Comparison of ENCODE assay signal across 14 cellular contexts in genomic region chr16:64952177-64952576, GRCh38.
A peak's percentile ranks its signal among the peaks of the same experiment; 100 is the strongest.
DNase-seq lines count a peak whose midpoint lies in the region; ATAC-seq and TF ChIP-seq lines count a peak whose summit lies in the region.
"Had no signal": no experiment of that assay in that cellular context is flagged by ENCODE, and none has a peak within 500 bp of the region (broad histone marks: within the 10 kb centered on the region; RNA-seq: fewer than 3 reads in every experiment).

No MANE protein-coding gene starts in this region.

- peak; percentile 73 for DNase-seq in BJ (ENCODE audit: low read depth)
- peak; percentile 58 for DNase-seq in M059J (ENCODE audit: low read depth)
- peak; percentile 96 for DNase-seq in fibroblast of peridontal ligament (ENCODE audit: extremely low read depth)
- peak; percentile 70 for DNase-seq in non-pigmented ciliary epithelial cell (ENCODE audit: low read depth)
- no peak for DNase-seq in NCI-H524 treated with DMSO at 0.1 percent for 48 hours (lab: John Stamatoyannopoulos, UW)
- DNase-seq in NCI-H2107 (lab: John Stamatoyannopoulos, UW), result no peak
- DNase-seq: activated CD4-positive, alpha-beta memory T cell treated with anti-CD3 and anti-CD28 coated beads for 36 hours; activated gamma-delta T cell; CD4-positive, CD25-positive, alpha-beta regulatory T cell; NCI-H226; Peyer's patch; stimulated activated naive CD8-positive, alpha-beta T cell treated with anti-CD3 and anti-CD28 coated beads, Interleukin-15, amount 100 ng/mL, for 72 hours had no signal

- TF ChIP-seq CTCF in BJ (IDR thresholded peaks at IDR 0.05; ENCODE audit: insufficient read depth, low read depth, low read length), result no peak

- CTCF ChIA-PET in BJ (lab: Yijun Ruan, JAX), result interaction anchor here (0.7 kb wide), 1 partner anchor 9 kb away, joined by 3 read pairs; no protein-coding TSS in a partner anchor

- H3K36me3 ChIP-seq in BJ (ENCODE audit: control insufficient read depth, insufficient read depth, low read length), result peaks cover 21% of the 10 kb centered on the region
- H3K36me3 ChIP-seq: Peyer's patch had no signal

- ATAC-seq in GM18511 (IDR thresholded peaks at IDR 0.05; ENCODE audit: unreplicated experiment), result no peak
- ATAC-seq in GM19463 (IDR thresholded peaks at IDR 0.05; ENCODE audit: unreplicated experiment), result no peak
- ATAC-seq: stimulated activated naive CD8-positive, alpha-beta T cell treated with anti-CD3 and anti-CD28 coated beads, Interleukin-15, amount 100 ng/mL, for 72 hours had no signal

- POLR2A ChIA-PET in BJ (lab: Charles Lee), result no interaction called here

- no peaks in the 10 kb centered on the region for H3K27me3 ChIP-seq in BJ (ENCODE audit: control insufficient read depth, insufficient read depth, low read length)
- H3K27me3 ChIP-seq: Peyer's patch had no signal

- H3K4me3 ChIP-seq in BJ (ENCODE audit: low read depth, low read length), result no peak overlapping the region
- H3K4me3 ChIP-seq: Peyer's patch had no signal

Comparison
In these comparisons a context has a peak if more than half of its experiments do, and no peak if none do; other contexts are left out.
1. DNase-seq: peak in BJ (single experiment), M059J (single experiment), fibroblast of peridontal ligament (single experiment) and non-pigmented ciliary epithelial cell (single experiment); none in NCI-H524 treated with DMSO at 0.1 percent for 48 hours (single experiment) and NCI-H2107 (single experiment).